ENCODE assay signal across 17 cellular contexts in genomic region chr10:13018171-13018570, GRCh38.
"Had no signal": no experiment of that assay in that cellular context is flagged by ENCODE, and none has a peak within 500 bp of the region (broad histone marks: within the 10 kb centered on the region; RNA-seq: fewer than 3 reads in every experiment).

No MANE protein-coding gene starts in this region.

- DNase-seq: activated CD4-positive, alpha-beta memory T cell treated with anti-CD3 and anti-CD28 coated beads for 36 hours; activated gamma-delta T cell; activated naive CD8-positive, alpha-beta T cell treated with anti-CD3 and anti-CD28 coated beads for 36 hours; activated T-cell treated with anti-CD3 and anti-CD28 coated beads, Interleukin-2, amount 50 U/mL, for 48 hours; cortex of kidney; effector memory CD4-positive, alpha-beta T cell; glutamatergic neuron; left ventricle myocardium inferior; mesendoderm; pancreas; stimulated activated CD4-positive, alpha-beta T cell treated with anti-CD3 and anti-CD28 coated beads, Interleukin-15, amount 100 ng/mL, for 24 hours; stimulated activated CD4-positive, alpha-beta T cell treated with anti-CD3 and anti-CD28 coated beads, Interleukin-4, amount 100 ng/mL, for 4 hours; stimulated activated naive CD8-positive, alpha-beta T cell treated with anti-CD3 and anti-CD28 coated beads, Interleukin-15, amount 100 ng/mL, for 72 hours; T-cell; testis had no signal

- H3K36me3 ChIP-seq: left ventricle myocardium inferior, pancreas had no signal

- H3K27ac ChIP-seq: epithelial cell of prostate, left ventricle myocardium inferior, pancreas, testis, VCaP had no signal

- H3K4me1 ChIP-seq: left ventricle myocardium inferior, pancreas, testis had no signal

- H3K9me3 ChIP-seq: pancreas, testis had no signal

- FAIRE-seq: pancreas had no signal

- H3K27me3 ChIP-seq: pancreas, testis had no signal

- H3K4me3 ChIP-seq: left ventricle myocardium inferior, pancreas, testis had no signal
